ENCODE assay signal across 17 cellular contexts in genomic region chr3:158492685-158493084, GRCh38.
"Had no signal": no experiment of that assay in that cellular context is flagged by ENCODE, and none has a peak within 500 bp of the region (broad histone marks: within the 10 kb centered on the region; RNA-seq: fewer than 3 reads in every experiment).

No MANE protein-coding gene starts in this region.

- ATAC-seq: activated CD4-positive, CD25-positive, alpha-beta regulatory T cell treated with anti-CD3 and anti-CD28 coated beads, Interleukin-2, amount 50 U/mL, for 24 hours; esophagus mucosa; heart right ventricle; left lung; sciatic nerve; stimulated activated naive B cell treated with anti-CD40 and anti-IgM and Interleukin-4, amounts not matched to agents 10 μg/mL and 1 μg/mL and 100 μg/mL, for 72 hours; T-cell had no signal

- DNase-seq: activated CD4-positive, alpha-beta T cell treated with anti-CD3 and anti-CD28 coated beads, Interleukin-2, amount 50 U/mL, for 4 hours; activated effector memory CD4-positive, alpha-beta T cell treated with Interleukin-2 at 50 U/mL for 16 hours; activated T-cell treated with anti-CD3 and anti-CD28 coated beads, Interleukin-2, amount 50 U/mL, for 1 hour; dorsolateral prefrontal cortex; heart right ventricle; left lung; mesenchymal stem cell; stimulated activated CD4-positive, alpha-beta T cell treated with anti-CD3 and anti-CD28 coated beads, Interleukin-2, amount 100 ng/mL, for 24 hours; stimulated activated naive B cell treated with anti-CD40 and anti-IgM and Interleukin-4, amounts not matched to agents 10 μg/mL and 1 μg/mL and 100 μg/mL, for 72 hours; T-cell had no signal

- H3K27me3 ChIP-seq: dorsolateral prefrontal cortex, heart right ventricle, left lung, neutrophil, tibial nerve had no signal

- H3K27ac Mint-ChIP-seq: activated naive CD8-positive, alpha-beta T cell; progenitor cell of endocrine pancreas; stimulated activated naive B cell treated with anti-CD40 and anti-IgM and Interleukin-4, amounts not matched to agents 10 μg/mL and 1 μg/mL and 100 μg/mL, for 72 hours; T-cell had no signal

- H3K4me3 Mint-ChIP-seq: activated naive CD8-positive, alpha-beta T cell; stimulated activated naive B cell treated with anti-CD40 and anti-IgM and Interleukin-4, amounts not matched to agents 10 μg/mL and 1 μg/mL and 100 μg/mL, for 72 hours; T-cell had no signal

- H3K4me1 ChIP-seq: left lung had no signal

- H3K27me3 Mint-ChIP-seq: activated naive CD8-positive, alpha-beta T cell; progenitor cell of endocrine pancreas; stimulated activated naive B cell treated with anti-CD40 and anti-IgM and Interleukin-4, amounts not matched to agents 10 μg/mL and 1 μg/mL and 100 μg/mL, for 72 hours; T-cell had no signal

- H3K9me3 ChIP-seq: neutrophil, tibial nerve had no signal

- H3K4me3 ChIP-seq: dorsolateral prefrontal cortex, heart right ventricle, left lung, tibial nerve had no signal

- H3K27ac ChIP-seq: heart right ventricle, left lung, neutrophil, tibial nerve had no signal

- H3K4me1 Mint-ChIP-seq: stimulated activated naive B cell treated with anti-CD40 and anti-IgM and Interleukin-4, amounts not matched to agents 10 μg/mL and 1 μg/mL and 100 μg/mL, for 72 hours; T-cell had no signal

- H3K36me3 ChIP-seq: heart right ventricle, left lung, neutrophil, tibial nerve had no signal
